ENCODE assay signal across 10 cellular contexts in genomic region chr2:229910147-229910831, GRCh38. TPM values are rescaled to one million over a fixed set of nuclear protein-coding genes. Genes with fewer than 3 reads are reported as not detected.
A peak's percentile ranks its signal among the peaks of the same experiment; 100 is the strongest.
DNase-seq lines count a peak whose midpoint lies in the region; ATAC-seq and TF ChIP-seq lines count a peak whose summit lies in the region.
"Had no signal": no experiment of that assay in that cellular context is flagged by ENCODE, and none has a peak within 500 bp of the region (broad histone marks: within the 10 kb centered on the region; RNA-seq: fewer than 3 reads in every experiment).

No MANE protein-coding gene starts in this region.

- TF ChIP-seq CTCF in SK-N-SH (IDR thresholded peaks at IDR 0.05) (no peak), type B pancreatic cell (conservative IDR thresholded peaks at IDR 0.05) (no peak), right atrium auricular region (IDR thresholded peaks at IDR 0.05) (no peak)

- TF ChIP-seq EP300 in SK-N-SH (IDR thresholded peaks at IDR 0.05; ENCODE audit: borderline replicate concordance in 1 of 2, low read depth in 1 of 2, low read length in 1 of 2) = no peak

- H3K4me1 Mint-ChIP-seq in naive thymus-derived CD4-positive, alpha-beta T cell = peaks cover 30 to 68% (median 60%) of the 10 kb centered on the region in 7 donors
- peaks cover 31% of the 10 kb centered on the region for H3K4me1 Mint-ChIP-seq in type B pancreatic cell (ENCODE audit: unreplicated experiment)

- H3K9me2 ChIP-seq in SK-N-SH = no peaks in the 10 kb centered on the region

- H3F3A ChIP-seq in SK-N-SH (replicated peaks; ENCODE audit: insufficient read depth) = peaks cover 9% of the 10 kb centered on the region

- H3K4me1 ChIP-seq in SK-N-SH (ENCODE audit: control insufficient read depth in 1 of 2, insufficient read depth in 2 of 2, low read depth in 1 of 2, low read length in 1 of 2) (no peaks in the 10 kb centered on the region; a peak in 3 of 4 replicates), right atrium auricular region (peaks cover 0 to 59% of the 10 kb centered on the region in 2 donors)
- peaks cover 13 to 31% of the 10 kb centered on the region in 2 donors for H3K4me1 ChIP-seq in naive thymus-derived CD4-positive, alpha-beta T cell (ENCODE audit: control insufficient read depth in 2 of 2, insufficient read depth in 2 of 2, low read length in 2 of 2)

- H3K27ac Mint-ChIP-seq in naive thymus-derived CD4-positive, alpha-beta T cell = peak overlapping the region in 8 of 9 donors; percentile 5 to 82 (median 40)
- H3K27ac Mint-ChIP-seq in type B pancreatic cell = no peak overlapping the region
- H3K27ac Mint-ChIP-seq: neural progenitor cell had no signal

- CTCF ChIA-PET in SK-N-SH (lab: Yijun Ruan, JAX) = interaction anchor here (0.8 to 2.9 kb wide), 8 partner anchors 8 to 156 kb away, joined by 3 to 21 read pairs (median 4); partner anchors contain the start of genes FBXO36 and TRIP12
- CTCF ChIA-PET in naive thymus-derived CD4-positive, alpha-beta T cell (lab: Charles Lee) = interaction anchor here (0.9 to 3.4 kb wide), 8 partner anchors 34 to 131 kb away, joined by 4 to 19 read pairs (median 8); no protein-coding TSS in a partner anchor

- peaks cover 4 to 20% (median 6%) of the 10 kb centered on the region in 5 donors for H3K36me3 Mint-ChIP-seq in naive thymus-derived CD4-positive, alpha-beta T cell
- peaks cover 14% of the 10 kb centered on the region for H3K36me3 Mint-ChIP-seq in type B pancreatic cell

- H3K9me3 Mint-ChIP-seq in naive thymus-derived CD4-positive, alpha-beta T cell = no peaks in the 10 kb centered on the region
- H3K9me3 Mint-ChIP-seq in type B pancreatic cell = no peaks in the 10 kb centered on the region
- H3K9me3 Mint-ChIP-seq: neural progenitor cell had no signal

- H3K79me2 ChIP-seq in SK-N-SH (ENCODE audit: insufficient read depth) = peaks cover 99% of the 10 kb centered on the region

- DNase-seq in SK-N-SH (no peak), LHCN-M2 (ENCODE audit: low read depth) (peak; percentile 19), type B pancreatic cell (ENCODE audit: extremely low spot score, unreplicated experiment) (no peak), hepatic stellate cell (ENCODE audit: low spot score) (no peak), right atrium auricular region (ENCODE audit: low spot score) (no peak)
- no peak for DNase-seq in naive thymus-derived CD4-positive, alpha-beta T cell
- DNase-seq: heart right ventricle had no signal

- H3K27me3 Mint-ChIP-seq in naive thymus-derived CD4-positive, alpha-beta T cell = no peaks in the 10 kb centered on the region
- H3K27me3 Mint-ChIP-seq in type B pancreatic cell = no peaks in the 10 kb centered on the region

- intact Hi-C loops in naive thymus-derived CD4-positive, alpha-beta T cell (cut with micrococcal nuclease) = loop anchor here (1.0 to 5.0 kb wide), 3 partner anchors 10 to 128 kb away; no protein-coding TSS in a partner anchor

- H3K9me3 ChIP-seq in SK-N-SH (no peaks in the 10 kb centered on the region), right atrium auricular region (no peaks in the 10 kb centered on the region)
- H3K9me3 ChIP-seq in naive thymus-derived CD4-positive, alpha-beta T cell (ENCODE audit: control insufficient read depth in 2 of 3, low read length in 3 of 3) = no peaks in the 10 kb centered on the region
- H3K9me3 ChIP-seq: heart right ventricle had no signal

- WGBS in SK-N-SH (ENCODE audit: low lambda C conversion rate) = 100% methylated on average over 1 of the region's 1 CpG

- no peak overlapping the region for H3K9ac ChIP-seq in SK-N-SH
- H3K9ac ChIP-seq: neural progenitor cell had no signal

- H2AFZ ChIP-seq in SK-N-SH (ENCODE audit: low read depth) = no peak overlapping the region
- H2AFZ ChIP-seq: neural progenitor cell had no signal

- H4K20me1 ChIP-seq in SK-N-SH (ENCODE audit: insufficient read depth) = peaks cover 97% of the 10 kb centered on the region

- H3K4me2 ChIP-seq in SK-N-SH = no peak overlapping the region
- H3K4me2 ChIP-seq: neural progenitor cell had no signal

- H3K4me3 Mint-ChIP-seq in naive thymus-derived CD4-positive, alpha-beta T cell = peak overlapping the region in 7 of 10 donors; percentile 8 to 65 (median 13)
- H3K4me3 Mint-ChIP-seq in type B pancreatic cell = no peak overlapping the region
- H3K4me3 Mint-ChIP-seq: neural progenitor cell had no signal

- ATAC-seq in SK-N-SH treated with all-trans-retinoic acid at 6 μM for 48 hours = peak; percentile 46
- peak; percentile 10 for ATAC-seq in GM21576 (IDR thresholded peaks at IDR 0.05; ENCODE audit: unreplicated experiment)
- ATAC-seq in naive thymus-derived CD4-positive, alpha-beta T cell = peak; percentile 26

- H3K27me3 ChIP-seq in SK-N-SH (ENCODE audit: insufficient read depth) (no peaks in the 10 kb centered on the region), right atrium auricular region (no peaks in the 10 kb centered on the region)
- no peaks in the 10 kb centered on the region for H3K27me3 ChIP-seq in naive thymus-derived CD4-positive, alpha-beta T cell (ENCODE audit: control insufficient read depth in 2 of 2, insufficient read depth in 2 of 2, low read length in 2 of 2)
- H3K27me3 ChIP-seq: heart right ventricle, neural progenitor cell had no signal

- H3K36me3 ChIP-seq in SK-N-SH (replicated peaks in 1 of 2; ENCODE audit: control insufficient read depth in 1 of 2, insufficient read depth in 2 of 2, low read length in 1 of 2) (peaks cover 13 to 29% of the 10 kb centered on the region in 2 experiments), right atrium auricular region (peaks cover 13% of the 10 kb centered on the region)
- H3K36me3 ChIP-seq in naive thymus-derived CD4-positive, alpha-beta T cell (ENCODE audit: control insufficient read depth in 2 of 3, insufficient read depth in 3 of 3, low read length in 3 of 3) = peaks cover 0 to 14% (median 8%) of the 10 kb centered on the region in 3 experiments

- no peak overlapping the region for H3K27ac ChIP-seq in SK-N-SH (ENCODE audit: low read depth in 2 of 2, low read length in 1 of 2)
- H3K27ac ChIP-seq in naive thymus-derived CD4-positive, alpha-beta T cell (ENCODE audit: low read depth, low read length) = peak overlapping the region; percentile 12
- no peak overlapping the region for H3K27ac ChIP-seq in right atrium auricular region
- H3K27ac ChIP-seq: neural progenitor cell had no signal

- POLR2A ChIA-PET in SK-N-SH (lab: Yijun Ruan, JAX) = no interaction called here
- POLR2A ChIA-PET in naive thymus-derived CD4-positive, alpha-beta T cell (lab: Charles Lee) = interaction anchor here (1.1 to 1.5 kb wide), 2 partner anchors 9 to 58 kb away, joined by 3 to 4 read pairs; no protein-coding TSS in a partner anchor

- H3K4me3 ChIP-seq in SK-N-SH (ENCODE audit: low read depth in 2 of 2, low read length in 1 of 2) (no peak overlapping the region), right atrium auricular region (no peak overlapping the region)
- H3K4me3 ChIP-seq in naive thymus-derived CD4-positive, alpha-beta T cell (ENCODE audit: low read length) = no peak overlapping the region
- H3K4me3 ChIP-seq: heart right ventricle, neural progenitor cell had no signal

- no peak for TF ChIP-seq RAD21 in SK-N-SH (IDR thresholded peaks at IDR 0.05; ENCODE audit: low read length)

TF ChIP-seq in SK-N-SH treated with all-trans-retinoic acid at 6 μM for 48 hours, 23 proteins besides CTCF, POLR2A, EP300 and RAD21 (continues in another document):
- no peak for TF ChIP-seq ESRRG (CRISPR knock-in tag; IDR thresholded peaks at IDR 0.05)
- TF ChIP-seq PPARA (CRISPR knock-in tag; IDR thresholded peaks at IDR 0.05; ENCODE audit: borderline replicate concordance) = no peak
- no peak for TF ChIP-seq ZNF70 (CRISPR knock-in tag; IDR thresholded peaks at IDR 0.05)
- no peak for TF ChIP-seq GLIS3 (CRISPR knock-in tag; IDR thresholded peaks at IDR 0.05)
- TF ChIP-seq ISL1 (CRISPR knock-in tag; IDR thresholded peaks at IDR 0.05) = no peak
- TF ChIP-seq ZNF565 (CRISPR knock-in tag; conservative IDR thresholded peaks at IDR 0.05; ENCODE audit: low read depth) = no peak
- TF ChIP-seq RARB (CRISPR knock-in tag; IDR thresholded peaks at IDR 0.05) = no peak
- no peak for TF ChIP-seq BACH2 (CRISPR knock-in tag; IDR thresholded peaks at IDR 0.05; ENCODE audit: borderline replicate concordance)

TF ChIP-seq in SK-N-SH, 30 proteins besides CTCF, POLR2A, EP300 and RAD21 (continues in another document):
- TF ChIP-seq GATA2 (CRISPR knock-in tag; IDR thresholded peaks at IDR 0.05) (no peak), TAF1 (IDR thresholded peaks at IDR 0.05; ENCODE audit: borderline replicate concordance, low read depth, low read length) (no peak), NFIC (IDR thresholded peaks at IDR 0.05; ENCODE audit: borderline replicate concordance) (no peak), NRF1 (IDR thresholded peaks at IDR 0.05; ENCODE audit: low read depth, low read length) (no peak), USF2 (IDR thresholded peaks at IDR 0.05; ENCODE audit: borderline replicate concordance, low read depth, low read length) (no peak), FOXJ3 (CRISPR knock-in tag; IDR thresholded peaks at IDR 0.05) (no peak)

RNA-seq across cellular contexts. Expression of gene TRIP12, which starts 11.5 kb away (rescaled TPM):
- 30.3 and 47.5 TPM in 2 replicates for polyA plus RNA-seq in SK-N-SH (2012; rRNA removed)
- 33.4 and 36.6 TPM in 2 replicates for polyA plus RNA-seq in SK-N-SH (2012; cell fraction: cytosol; rRNA removed)
- polyA plus RNA-seq in SK-N-SH (2012; cell fraction: nucleus; rRNA removed) = 45.5 and 95.4 TPM in 2 replicates
- total RNA-seq in LHCN-M2 (2014; rRNA removed) (145 and 160 TPM in 2 replicates), type B pancreatic cell (ENCODE audit: low replicate concordance) (188 and 191 TPM in 2 replicates), right atrium auricular region (100 to 1,000 TPM in 1 of 2 donors, 10 to 100 TPM in 1; 94.8 to 107 TPM)
- 72.8 TPM for polyA plus RNA-seq in LHCN-M2 (2012)
- total RNA-seq in naive thymus-derived CD4-positive, alpha-beta T cell = 100 to 1,000 TPM; 184 to 247 (median 231) TPM
- 10 to 100 TPM; 34.8 to 60.2 TPM for polyA plus RNA-seq in naive thymus-derived CD4-positive, alpha-beta T cell

RNA-seq across cellular contexts. Expression of gene FBXO36, which starts 12.0 kb away (rescaled TPM):
- 3.9 and 5.7 TPM in 2 replicates for polyA plus RNA-seq in SK-N-SH (2012; rRNA removed)
- 5.2 and 5.5 TPM in 2 replicates for polyA plus RNA-seq in SK-N-SH (2012; cell fraction: cytosol; rRNA removed)
- 2.5 and 4.4 TPM in 2 replicates for polyA plus RNA-seq in SK-N-SH (2012; cell fraction: nucleus; rRNA removed)
- total RNA-seq in LHCN-M2 (2014; rRNA removed) (3.1 TPM in 2 replicates), type B pancreatic cell (ENCODE audit: low replicate concordance) (2.0 and 3.2 TPM in 2 replicates), right atrium auricular region (1 to 10 TPM in 1 of 2 donors, under 1 TPM in 1; 0.98 to 1.3 TPM)
- 1.2 TPM for polyA plus RNA-seq in LHCN-M2 (2012)
- 1 to 10 TPM in 3 of 5 experiments, under 1 TPM in 2; 0.51 to 1.8 (median 1.2) TPM for total RNA-seq in naive thymus-derived CD4-positive, alpha-beta T cell
- polyA plus RNA-seq in naive thymus-derived CD4-positive, alpha-beta T cell = 1 to 10 TPM; 1.2 TPM
